8 cellular contexts compared by ENCODE assay signal in the genomic region with DNA sequence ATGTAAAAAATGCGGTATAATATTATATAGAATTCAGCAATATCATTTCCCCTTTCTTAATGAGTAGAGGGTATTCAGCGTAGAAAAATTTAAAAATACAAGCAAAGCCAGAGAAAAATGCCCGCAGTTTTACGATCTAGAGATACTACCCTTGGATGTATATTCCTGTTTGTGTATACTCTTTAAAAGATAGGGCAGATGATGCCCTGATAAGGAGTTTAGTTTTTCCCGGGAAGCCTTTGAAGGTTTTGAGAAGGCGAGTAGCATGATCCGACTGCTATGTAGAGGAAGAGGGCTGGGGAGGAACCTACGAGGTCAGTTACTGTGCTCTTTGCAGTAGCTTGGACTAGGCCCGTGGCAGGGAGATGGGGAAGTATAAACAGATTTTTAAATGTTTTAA. TPM values are rescaled to one million over a fixed set of nuclear protein-coding genes. Genes with fewer than 3 reads are reported as not detected.
DNase-seq lines count a peak whose midpoint lies in the region; ATAC-seq and TF ChIP-seq lines count a peak whose summit lies in the region.

No MANE protein-coding gene starts in this region.

- intact Hi-C loops in sciatic nerve (cut with DNase I), result no loop called here

- peak; percentile 72 for ATAC-seq in sciatic nerve
- ATAC-seq in esophagus mucosa, result no peak

- peaks cover 0 to 25% of the 10 kb centered on the region in 2 donors for H3K4me1 ChIP-seq in right atrium auricular region

- no peak for TF ChIP-seq CTCF in right atrium auricular region (IDR thresholded peaks at IDR 0.05)

- H3K27ac Mint-ChIP-seq in activated naive CD8-positive, alpha-beta T cell, result peak overlapping the region; percentile 86

- peaks cover 37% of the 10 kb centered on the region for H3K4me1 Mint-ChIP-seq in activated naive CD8-positive, alpha-beta T cell (ENCODE audit: low read depth)

- H3K36me3 ChIP-seq in right atrium auricular region, result no peaks in the 10 kb centered on the region

- H3K9me3 Mint-ChIP-seq in activated naive CD8-positive, alpha-beta T cell (ENCODE audit: low read depth), result no peaks in the 10 kb centered on the region

- H3K4me3 Mint-ChIP-seq in activated naive CD8-positive, alpha-beta T cell, result peak overlapping the region; percentile 90

- DNase-seq in DMS53 (lab: John Stamatoyannopoulos, UW) (peak; percentile 19), DMS53 treated with DMSO at 0.1 percent for 48 hours (lab: John Stamatoyannopoulos, UW; ENCODE audit: unreplicated experiment) (no peak), MV-4-11 (lab: John Stamatoyannopoulos, UW) (peak; percentile 33), right atrium auricular region (ENCODE audit: low spot score) (no peak), sciatic nerve (ENCODE audit: low spot score) (no peak), kidney glomerular epithelial cell (lab: John Stamatoyannopoulos, UW) (no peak)

- peaks cover 7% of the 10 kb centered on the region for H3K36me3 Mint-ChIP-seq in activated naive CD8-positive, alpha-beta T cell

- peak overlapping the region; percentile 89 to 93 for H3K4me3 ChIP-seq in right atrium auricular region

- H3K9me3 ChIP-seq in right atrium auricular region, result no peaks in the 10 kb centered on the region

- no peaks in the 10 kb centered on the region for H3K27me3 ChIP-seq in right atrium auricular region

- no peaks in the 10 kb centered on the region for H3K27me3 Mint-ChIP-seq in activated naive CD8-positive, alpha-beta T cell

- H3K27ac ChIP-seq in right atrium auricular region, result peak overlapping the region; percentile 86 to 94

RNA-seq across cellular contexts. Expression of gene YEATS2, which starts 1.2 kb away (rescaled TPM):
- 10 to 100 TPM in 1 of 2 donors, 1 to 10 TPM in 1; 9.2 to 12.6 TPM for total RNA-seq in right atrium auricular region
- total RNA-seq in sciatic nerve, result 41.7 TPM
- 13.2 TPM for total RNA-seq in esophagus mucosa

Comparison
In these comparisons a context has a peak if more than half of its experiments do, and no peak if none do; other contexts are left out.
1. DNase-seq: peak in DMS53 (single experiment) and MV-4-11 (single experiment); none in DMS53 treated with DMSO at 0.1 percent for 48 hours (single experiment), right atrium auricular region (single experiment), sciatic nerve (single experiment) and kidney glomerular epithelial cell (single experiment).